In the genomic region with DNA sequence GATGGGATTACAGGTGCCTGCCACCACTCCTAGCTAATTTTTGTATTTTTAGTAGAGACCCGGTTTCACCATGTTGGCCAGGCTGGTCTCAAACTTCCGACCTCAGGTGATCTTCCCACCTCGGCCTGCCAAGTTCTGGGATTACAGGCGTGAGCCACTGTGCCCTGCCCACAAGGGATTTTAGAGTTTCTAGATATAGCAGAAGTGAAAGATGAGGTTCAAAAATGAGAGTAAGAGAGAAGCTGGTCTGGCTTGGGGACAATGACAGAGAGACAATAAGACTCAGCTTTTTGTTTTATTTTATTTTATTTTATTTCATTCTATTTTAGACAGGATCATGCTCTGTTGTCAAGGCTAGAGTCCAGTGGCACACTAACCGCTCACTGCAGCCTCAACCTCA, we compare ENCODE assay signal across 25 cellular contexts. TPM values are rescaled to one million over a fixed set of nuclear protein-coding genes. Genes with fewer than 3 reads are reported as not detected.
DNase-seq lines count a peak whose midpoint lies in the region; ATAC-seq, FAIRE-seq and TF ChIP-seq lines count a peak whose summit lies in the region.
"Had no signal": no experiment of that assay in that cellular context is flagged by ENCODE, and none has a peak within 500 bp of the region (broad histone marks: within the 10 kb centered on the region; RNA-seq: fewer than 3 reads in every experiment).

No MANE protein-coding gene starts in this region.

- DNase-seq in GM12891 (ENCODE audit: insufficient read length, low spot score) (no peak), NCI-H2171 treated with DMSO at 0.1 percent for 48 hours (lab: John Stamatoyannopoulos, UW) (no peak)
- DNase-seq in T-helper 2 cell treated with Interferon-gamma antibody and Interleukin-4, amounts not matched to agents 5 μg/mL and 100 μg/mL, for 36 hours (ENCODE audit: low spot score), result no peak
- DNase-seq: 8988T; ACHN; AML-193; BE2C; CD4-positive, alpha-beta T cell; CD8-positive, alpha-beta memory T cell; DMS 273 treated with DMSO at 0.1 percent for 48 hours; DMS79; EL; GDM1; H9 had no signal

- H3K36me3 Mint-ChIP-seq in T-helper 2 cell treated with Interferon-gamma antibody and Interleukin-4, amounts not matched to agents 5 μg/mL and 100 μg/mL, for 36 hours (ENCODE audit: low read depth), result no peaks in the 10 kb centered on the region
- H3K36me3 Mint-ChIP-seq: CD14-positive monocyte; CD8-positive, alpha-beta memory T cell had no signal

- H3K4me1 Mint-ChIP-seq in T-helper 2 cell treated with Interferon-gamma antibody and Interleukin-4, amounts not matched to agents 5 μg/mL and 100 μg/mL, for 36 hours (ENCODE audit: low read depth), result no peaks in the 10 kb centered on the region
- H3K4me1 Mint-ChIP-seq: CD14-positive monocyte; CD8-positive, alpha-beta memory T cell; GM23338 had no signal

- H3K9me3 Mint-ChIP-seq in T-helper 2 cell treated with Interferon-gamma antibody and Interleukin-4, amounts not matched to agents 5 μg/mL and 100 μg/mL, for 36 hours, result no peaks in the 10 kb centered on the region
- H3K9me3 Mint-ChIP-seq: CD4-positive, alpha-beta T cell; GM23338; H9 had no signal

- no peak for TF ChIP-seq POLR2A in GM12891 (IDR thresholded peaks at IDR 0.05; ENCODE audit: low read depth, low read length)

- no peak for FAIRE-seq in GM12891 (lab: Jason Lieb, UNC)
- FAIRE-seq: A549, D721Med, GM12892 had no signal

- H3K27me3 Mint-ChIP-seq in T-helper 2 cell treated with Interferon-gamma antibody and Interleukin-4, amounts not matched to agents 5 μg/mL and 100 μg/mL, for 36 hours (ENCODE audit: low read depth), result peaks cover 10% of the 10 kb centered on the region

- H3K27ac Mint-ChIP-seq in T-helper 2 cell treated with Interferon-gamma antibody and Interleukin-4, amounts not matched to agents 5 μg/mL and 100 μg/mL, for 36 hours, result no peak overlapping the region
- H3K27ac Mint-ChIP-seq: CD4-positive, alpha-beta T cell; CD8-positive, alpha-beta memory T cell; GM23338; H9 had no signal

- ATAC-seq in GM18511 (IDR thresholded peaks at IDR 0.05; ENCODE audit: unreplicated experiment) (peak; percentile 38), GM18868 (IDR thresholded peaks at IDR 0.05; ENCODE audit: unreplicated experiment) (peak; percentile 56), HG03095 (IDR thresholded peaks at IDR 0.05; ENCODE audit: unreplicated experiment) (peak; percentile 46), HG03045 (IDR thresholded peaks at IDR 0.05; ENCODE audit: unreplicated experiment) (no peak), GM18861 (IDR thresholded peaks at IDR 0.05; ENCODE audit: unreplicated experiment) (no peak)
- ATAC-seq: A549, GM23338, HCT116 had no signal

- no peak overlapping the region for H3K4me3 Mint-ChIP-seq in T-helper 2 cell treated with Interferon-gamma antibody and Interleukin-4, amounts not matched to agents 5 μg/mL and 100 μg/mL, for 36 hours
- H3K4me3 Mint-ChIP-seq: CD14-positive monocyte; CD4-positive, alpha-beta T cell; CD8-positive, alpha-beta memory T cell; GM23338; H9 had no signal

TF ChIP-seq in GM12891, 5 proteins besides CTCF, POLR2A, EP300 and RAD21:
- peak; percentile 26; the same call in 1 of the 2 replicates for TF ChIP-seq SPI1 (IDR thresholded peaks at IDR 0.05; ENCODE audit: low read depth, low read length)
- no peak for TF ChIP-seq POLR2AphosphoS5 (IDR thresholded peaks at IDR 0.05; ENCODE audit: low read depth, low read length)

RNA-seq across cellular contexts. Expression of gene TRIM61, which starts 30.6 kb away (rescaled TPM):
- 0.05 TPM for polyA plus RNA-seq in GM12891 (2012; ENCODE audit: low read depth, missing spikeins)
- polyA plus RNA-seq: A549, CD14-positive monocyte, GM23338 had no signal

Comparison
In these comparisons a context has a peak if more than half of its experiments do, and no peak if none do; other contexts are left out.
1. ATAC-seq: peak in GM18511 (single experiment), GM18868 (single experiment) and HG03095 (single experiment); none in HG03045 (single experiment) and GM18861 (single experiment).